27 cellular contexts compared by ENCODE assay signal in the genomic region with DNA sequence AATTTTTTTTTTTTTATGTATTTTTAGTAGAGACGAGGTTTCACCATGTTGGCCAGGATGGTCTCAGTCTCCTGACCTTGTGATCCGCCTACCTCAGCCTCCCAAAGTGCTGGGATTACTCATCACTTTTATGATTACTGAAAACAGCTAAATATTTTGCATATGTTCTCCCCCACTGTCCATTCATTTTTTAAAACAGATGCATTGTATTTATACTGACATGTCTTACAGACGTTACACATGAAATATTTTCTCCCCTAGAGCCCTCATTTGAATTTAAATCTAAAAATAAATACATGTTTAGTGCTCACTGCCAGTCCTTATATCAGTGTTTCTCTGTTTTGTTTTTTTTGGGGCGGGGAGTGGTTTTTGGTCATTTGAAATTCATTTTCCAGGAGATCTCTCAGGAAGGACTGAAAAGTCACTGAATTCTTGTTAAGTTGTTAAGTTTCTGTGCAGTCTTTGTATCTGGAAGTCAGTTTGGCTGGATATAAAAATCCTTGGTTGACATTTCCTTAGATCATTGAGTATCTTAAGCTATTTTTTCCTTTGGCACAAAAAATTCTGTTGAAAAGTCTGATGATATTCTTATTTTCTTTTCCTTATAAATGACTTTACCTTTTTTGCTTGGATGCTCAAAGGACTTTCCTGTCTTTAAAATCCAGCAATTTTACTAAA.
"Had no signal": no experiment of that assay in that cellular context is flagged by ENCODE, and none has a peak within 500 bp of the region (broad histone marks: within the 10 kb centered on the region; RNA-seq: fewer than 3 reads in every experiment).

No MANE protein-coding gene starts in this region.

- DNase-seq: cortex of kidney; effector memory CD8-positive, alpha-beta T cell; esophagus squamous epithelium; hypothalamus; immature natural killer cell; islet precursor cell; kidney glomerular epithelial cell; left ventricle myocardium superior; lower lobe of right lung; natural killer cell; occipital lobe; ovary; posterior cingulate gyrus; psoas muscle; right cardiac atrium; stimulated activated CD4-positive, alpha-beta T cell treated with anti-CD3 and anti-CD28 coated beads, Interleukin-15, amount 100 ng/mL, for 24 hours; stimulated activated CD4-positive, alpha-beta T cell treated with anti-CD3 and anti-CD28 coated beads, Interleukin-2, amount 100 ng/mL, for 48 hours; stimulated activated naive CD4-positive, alpha-beta T cell; stimulated activated naive CD8-positive, alpha-beta T cell treated with anti-CD3 and anti-CD28 coated beads, Interleukin-15, amount 100 ng/mL, for 72 hours; transverse colon; upper lobe of right lung; uterus had no signal

- H3K27ac ChIP-seq: esophagus squamous epithelium, lower lobe of right lung, ovary, psoas muscle, skin epidermis, suprapubic skin, transverse colon, upper lobe of right lung, uterus had no signal

- H3K36me3 ChIP-seq: ovary, uterus had no signal

- H3K9me3 Mint-ChIP-seq: effector memory CD8-positive, alpha-beta T cell; immature natural killer cell; memory B cell; natural killer cell; stimulated activated naive CD8-positive, alpha-beta T cell treated with anti-CD3 and anti-CD28 coated beads, Interleukin-15, amount 100 ng/mL, for 72 hours had no signal

- H3K27me3 ChIP-seq: esophagus squamous epithelium, ovary, suprapubic skin, transverse colon, upper lobe of right lung, uterus had no signal

- ATAC-seq: effector memory CD8-positive, alpha-beta T cell; left ventricle myocardium superior; lower lobe of right lung; natural killer cell; psoas muscle; right cardiac atrium; stimulated activated naive CD8-positive, alpha-beta T cell treated with anti-CD3 and anti-CD28 coated beads, Interleukin-15, amount 100 ng/mL, for 72 hours; upper lobe of right lung had no signal

- H3K27ac Mint-ChIP-seq: immature natural killer cell, memory B cell, natural killer cell had no signal

- FAIRE-seq: endometrium, frontal cortex had no signal

- H3K4me1 ChIP-seq: esophagus squamous epithelium, lower lobe of right lung, suprapubic skin, transverse colon, upper lobe of right lung had no signal

- H3K27me3 Mint-ChIP-seq: effector memory CD8-positive, alpha-beta T cell; memory B cell; stimulated activated naive CD8-positive, alpha-beta T cell treated with anti-CD3 and anti-CD28 coated beads, Interleukin-15, amount 100 ng/mL, for 72 hours had no signal

- H3K4me3 Mint-ChIP-seq: effector memory CD8-positive, alpha-beta T cell; immature natural killer cell; memory B cell; natural killer cell; stimulated activated naive CD8-positive, alpha-beta T cell treated with anti-CD3 and anti-CD28 coated beads, Interleukin-15, amount 100 ng/mL, for 72 hours had no signal

- H3K9me3 ChIP-seq: esophagus squamous epithelium, lower lobe of right lung, ovary, psoas muscle, suprapubic skin, transverse colon, upper lobe of right lung, uterus had no signal

- H3K4me1 Mint-ChIP-seq: immature natural killer cell had no signal

- H3K4me3 ChIP-seq: esophagus squamous epithelium, lower lobe of right lung, ovary, psoas muscle, skin epidermis, suprapubic skin, transverse colon, upper lobe of right lung, uterus had no signal
